9 cellular contexts compared by ENCODE assay signal in the genomic region with DNA sequence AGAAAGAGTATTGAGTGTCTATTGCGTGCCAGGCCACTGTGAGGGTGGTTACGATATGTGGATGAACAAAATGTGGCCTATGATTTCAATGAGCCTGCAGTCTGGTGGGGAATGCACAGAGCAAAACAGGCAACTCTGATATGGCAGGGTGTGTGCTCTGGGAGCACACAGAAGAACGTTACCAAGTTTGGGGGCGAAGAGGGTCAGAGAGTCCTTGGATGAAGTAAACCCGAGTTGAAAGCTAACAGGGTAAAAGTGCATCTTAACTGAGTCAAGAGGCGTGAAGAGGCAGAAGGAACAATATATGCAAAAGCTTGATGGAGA. TPM values are rescaled to one million over a fixed set of nuclear protein-coding genes. Genes with fewer than 3 reads are reported as not detected.
DNase-seq lines count a peak whose midpoint lies in the region; ATAC-seq and TF ChIP-seq lines count a peak whose summit lies in the region.
"Had no signal": no experiment of that assay in that cellular context is flagged by ENCODE, and none has a peak within 500 bp of the region (broad histone marks: within the 10 kb centered on the region; RNA-seq: fewer than 3 reads in every experiment).

No MANE protein-coding gene starts in this region.

- peak overlapping the region; percentile 60 to 77 (median 68) for H3K4me3 ChIP-seq in Peyer's patch
- H3K4me3 ChIP-seq in fibroblast of pulmonary artery (replicated peaks; ENCODE audit: low read depth, low read length), result peak overlapping the region; percentile 74
- peak overlapping the region; percentile 70 for H3K4me3 ChIP-seq in psoas muscle

- intact Hi-C loops in psoas muscle (cut with DNase I), result loop anchor here (5.0 kb wide), 4 partner anchors 33 to 103 kb away; a partner anchor contains a TSS

- DNase-seq in Peyer's patch (no peak), fibroblast of pulmonary artery (ENCODE audit: low read depth) (no peak), psoas muscle (no peak), NCI-H748 treated with DMSO at 0.1 percent for 48 hours (lab: John Stamatoyannopoulos, UW) (no peak), mesenteric fat pad (ENCODE audit: low spot score) (no peak), hepatic stellate cell (ENCODE audit: low spot score) (no peak)

- H3K9me3 ChIP-seq in Peyer's patch (no peaks in the 10 kb centered on the region), psoas muscle (no peaks in the 10 kb centered on the region)

- WGBS in psoas muscle, 3 donors, result 39 to 43% (median 41%) methylated on average over 6 of the region's 6 CpGs

- TF ChIP-seq CTCF in Peyer's patch (IDR thresholded peaks at IDR 0.05), result no peak
- no peak for TF ChIP-seq CTCF in fibroblast of pulmonary artery (IDR thresholded peaks at IDR 0.05; ENCODE audit: low read length, missing control alignments)
- no peak for TF ChIP-seq CTCF in psoas muscle (IDR thresholded peaks at IDR 0.05)

- TF ChIP-seq POLR2A in Peyer's patch (IDR thresholded peaks at IDR 0.05), result no peak

- peak; percentile 1 for ATAC-seq in GM19467 (IDR thresholded peaks at IDR 0.05; ENCODE audit: unreplicated experiment)
- peak in 2 of 4 donors; percentile 0 to 19 for ATAC-seq in psoas muscle
- ATAC-seq in GM21737 (IDR thresholded peaks at IDR 0.05; ENCODE audit: unreplicated experiment), result no peak

- peaks cover 0 to 4% (median 2%) of the 10 kb centered on the region in 4 donors for H3K4me1 ChIP-seq in Peyer's patch
- H3K4me1 ChIP-seq in psoas muscle, result peaks cover 4% of the 10 kb centered on the region

- H3K27me3 ChIP-seq in Peyer's patch (no peaks in the 10 kb centered on the region), psoas muscle (ENCODE audit: insufficient read depth in 3 of 3, low read length in 2 of 3) (no peaks in the 10 kb centered on the region)

- no peaks in the 10 kb centered on the region for H3K36me3 ChIP-seq in Peyer's patch
- H3K36me3 ChIP-seq in psoas muscle (ENCODE audit: insufficient read depth in 1 of 2, low read depth in 1 of 2), result peaks cover 0 to 7% of the 10 kb centered on the region in 2 donors

- H3K27ac ChIP-seq in Peyer's patch, result peak overlapping the region; percentile 89 to 97 (median 94)
- H3K27ac ChIP-seq in psoas muscle, result peak overlapping the region; percentile 94

RNA-seq across cellular contexts. Expression of a gene that starts 0.3 kb away (rescaled TPM):
- total RNA-seq in Peyer's patch (10 to 100 TPM in 3 of 4 donors, not detected in 1; 11.9 to 22.6 (median 16.0) TPM), psoas muscle (10 to 100 TPM in 2 of 4 donors, 1 to 10 TPM in 2; 6.6 to 17.7 (median 11.8) TPM), mesenteric fat pad (11.9 TPM)
- 1 to 10 TPM; 4.4 to 7.6 (median 4.8) TPM for polyA plus RNA-seq in psoas muscle

RNA-seq across cellular contexts. Expression of a gene that starts 0.6 kb away (rescaled TPM):
- total RNA-seq in Peyer's patch, result 1 to 10 TPM in 2 of 4 donors, under 1 TPM in 2; 0.53 to 1.7 (median 1.1) TPM
- total RNA-seq in psoas muscle, result under 1 TPM; 0.65 to 0.99 (median 0.85) TPM
- 1 to 10 TPM in 1 of 3 donors, under 1 TPM in 2; 0.45 to 1.1 (median 0.57) TPM for polyA plus RNA-seq in psoas muscle
- 2.1 TPM for total RNA-seq in mesenteric fat pad

RNA-seq across cellular contexts. Expression of a gene that starts 8.2 kb away (rescaled TPM):
- total RNA-seq in Peyer's patch (10 to 100 TPM; 14.0 to 32.4 (median 31.7) TPM), psoas muscle (10 to 100 TPM; 12.8 to 20.3 (median 16.0) TPM), mesenteric fat pad (161 TPM)
- 10 to 100 TPM in 2 of 3 donors, 1 to 10 TPM in 1; 9.6 to 21.9 (median 11.4) TPM for polyA plus RNA-seq in psoas muscle

RNA-seq across cellular contexts. Expression of a gene that starts 32.0 kb away (rescaled TPM):
- total RNA-seq in Peyer's patch (10 to 100 TPM in 3 of 4 donors, 1 to 10 TPM in 1; 7.7 to 32.2 (median 14.9) TPM), psoas muscle (over 10,000 TPM in 2 of 4 donors, 1,000 to 10,000 TPM in 2; 5,216 to 12,187 (median 10,501) TPM), mesenteric fat pad (2,279 TPM)
- polyA plus RNA-seq in psoas muscle, result over 10,000 TPM in 1 of 3 donors, 1,000 to 10,000 TPM in 2; 4,737 to 11,496 (median 9,489) TPM
- total RNA-seq: T-helper 2 cell treated with Interferon-gamma antibody and Interleukin-4, amounts not matched to agents 100 ng/mL and 5 ng/mL, for 36 hours had no signal

RNA-seq across cellular contexts. Expression of a gene that starts 32.9 kb away (rescaled TPM):
- 1 to 10 TPM in 1 of 4 donors, under 1 TPM in 1, not detected in 2; 0.94 to 2.5 TPM for total RNA-seq in Peyer's patch
- total RNA-seq in psoas muscle, result 10 to 100 TPM; 20.2 to 40.4 (median 27.2) TPM
- 10 to 100 TPM; 23.6 to 55.5 (median 25.0) TPM for polyA plus RNA-seq in psoas muscle
- total RNA-seq in mesenteric fat pad, result 17.1 TPM
- total RNA-seq: T-helper 2 cell treated with Interferon-gamma antibody and Interleukin-4, amounts not matched to agents 100 ng/mL and 5 ng/mL, for 36 hours had no signal
